In the genomic region with DNA sequence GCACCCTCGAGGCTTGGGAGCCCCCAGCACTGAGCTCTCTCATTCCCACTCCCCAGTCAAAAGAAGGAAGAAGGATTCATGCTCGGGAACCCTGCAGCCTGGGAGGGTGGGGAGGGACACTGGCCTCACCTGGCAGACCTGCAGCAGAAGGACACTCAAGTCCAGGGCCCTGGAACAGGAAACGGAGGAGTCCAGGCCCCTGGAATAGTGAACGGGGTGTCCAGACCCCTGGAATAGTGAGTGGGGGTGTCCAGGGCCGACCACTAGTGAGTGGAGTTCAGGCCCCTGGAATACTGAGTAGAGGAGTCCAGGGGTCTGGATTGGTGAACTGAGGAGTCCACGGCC, we compare ENCODE assay signal across 20 cellular contexts.
"Had no signal": no experiment of that assay in that cellular context is flagged by ENCODE, and none has a peak within 500 bp of the region (broad histone marks: within the 10 kb centered on the region; RNA-seq: fewer than 3 reads in every experiment).

No MANE protein-coding gene starts in this region.

- H3K4me1 ChIP-seq: gastrocnemius medialis, left lung, lower lobe of right lung, prostate gland, right atrium auricular region, upper lobe of left lung had no signal

- H3K4me3 Mint-ChIP-seq: endodermal cell; natural killer cell; stimulated activated memory B cell treated with anti-CD40 and anti-IgM and Interleukin-4, amounts not matched to agents 10 μg/mL and 1 μg/mL and 100 μg/mL, for 72 hours; stimulated activated naive CD8-positive, alpha-beta T cell treated with anti-CD3 and anti-CD28 coated beads, Interleukin-15, Interleukin-2, amounts not matched to agents 100 ng/mL and 50 ng/mL, for 24 hours had no signal

- H3K27me3 ChIP-seq: dorsolateral prefrontal cortex, gastrocnemius medialis, left lung, right atrium auricular region, tibial nerve, upper lobe of left lung had no signal

- H3K4me1 Mint-ChIP-seq: endodermal cell; natural killer cell; stimulated activated memory B cell treated with anti-CD40 and anti-IgM and Interleukin-4, amounts not matched to agents 10 μg/mL and 1 μg/mL and 100 μg/mL, for 72 hours had no signal

- H3K27me3 Mint-ChIP-seq: stimulated activated naive CD8-positive, alpha-beta T cell treated with anti-CD3 and anti-CD28 coated beads, Interleukin-15, Interleukin-2, amounts not matched to agents 100 ng/mL and 50 ng/mL, for 24 hours had no signal

- H3K4me3 ChIP-seq: dorsolateral prefrontal cortex, gastrocnemius medialis, left lung, lower lobe of right lung, prostate gland, right atrium auricular region, thoracic aorta, tibial nerve, upper lobe of left lung had no signal

- ATAC-seq: esophagus mucosa; gastrocnemius medialis; left lung; lower lobe of right lung; natural killer cell; sciatic nerve; stimulated activated memory B cell treated with anti-CD40 and anti-IgM and Interleukin-4, amounts not matched to agents 10 μg/mL and 1 μg/mL and 100 μg/mL, for 72 hours had no signal

- DNase-seq: cerebellar nuclear complex; effector CD8-positive, alpha-beta T cell; endodermal cell; foreskin fibroblast; lower lobe of right lung; natural killer cell; stimulated activated CD4-positive, alpha-beta T cell treated with anti-CD3 and anti-CD28 coated beads, Interleukin-4, amount 100 ng/mL, for 4 hours; upper lobe of left lung had no signal

- H3K36me3 ChIP-seq: gastrocnemius medialis, left lung, lower lobe of right lung, prostate gland, right atrium auricular region, thoracic aorta, tibial nerve, upper lobe of left lung had no signal

- H3K9me3 ChIP-seq: gastrocnemius medialis, lower lobe of right lung, prostate gland, right atrium auricular region, thoracic aorta, upper lobe of left lung had no signal

- H3K9me3 Mint-ChIP-seq: natural killer cell had no signal

- H3K27ac Mint-ChIP-seq: endodermal cell; natural killer cell; stimulated activated memory B cell treated with anti-CD40 and anti-IgM and Interleukin-4, amounts not matched to agents 10 μg/mL and 1 μg/mL and 100 μg/mL, for 72 hours; stimulated activated naive CD8-positive, alpha-beta T cell treated with anti-CD3 and anti-CD28 coated beads, Interleukin-15, Interleukin-2, amounts not matched to agents 100 ng/mL and 50 ng/mL, for 24 hours had no signal

- H3K27ac ChIP-seq: dorsolateral prefrontal cortex, epithelial cell of prostate, gastrocnemius medialis, left lung, lower lobe of right lung, prostate gland, right atrium auricular region, thoracic aorta, tibial nerve, upper lobe of left lung had no signal

- H3K36me3 Mint-ChIP-seq: natural killer cell; stimulated activated memory B cell treated with anti-CD40 and anti-IgM and Interleukin-4, amounts not matched to agents 10 μg/mL and 1 μg/mL and 100 μg/mL, for 72 hours had no signal
